Comparison of ENCODE assay signal across 8 cellular contexts in genomic region chr1:15919316-15919715, GRCh38. TPM values are rescaled to one million over a fixed set of nuclear protein-coding genes. Genes with fewer than 3 reads are reported as not detected.
DNase-seq lines count a peak whose midpoint lies in the region; ATAC-seq and TF ChIP-seq lines count a peak whose summit lies in the region.

No MANE protein-coding gene starts in this region.

- intact Hi-C loops in activated CD8-positive, alpha-beta T cell treated with anti-CD3 and anti-CD28 coated beads for 36 hours (cut with micrococcal nuclease): loop anchor here (5.0 kb wide), 2 partner anchors 48 to 82 kb away; no protein-coding TSS in a partner anchor
- intact Hi-C loops in sciatic nerve (cut with DNase I) (no loop called here), tibial artery (cut with DNase I; ENCODE audit: low total_unique reads) (no loop called here), posterior cingulate gyrus (cut with DNase I) (no loop called here)

- H3K4me1 Mint-ChIP-seq in activated CD8-positive, alpha-beta T cell treated with anti-CD3 and anti-CD28 coated beads for 36 hours (ENCODE audit: low read depth): peaks cover 58% of the 10 kb centered on the region

- no peaks in the 10 kb centered on the region for H3K9me3 Mint-ChIP-seq in activated CD8-positive, alpha-beta T cell treated with anti-CD3 and anti-CD28 coated beads for 36 hours

- peak overlapping the region; percentile 36 for H3K4me3 Mint-ChIP-seq in activated CD8-positive, alpha-beta T cell treated with anti-CD3 and anti-CD28 coated beads for 36 hours

- peaks cover 0 to 36% (median 0%) of the 10 kb centered on the region in 4 donors for H3K4me1 ChIP-seq in tibial artery

- in situ Hi-C loops in GM13976 (cut with MboI; ENCODE audit: low sequenced_read_pairs, unreplicated experiment): no loop called here

- TF ChIP-seq CTCF in GM13976 (IDR thresholded peaks at IDR 0.05; ENCODE audit: borderline replicate concordance, control extremely low read depth, extremely low read depth, insufficient read depth, missing control alignments) (no peak), kidney epithelial cell (IDR thresholded peaks at IDR 0.05; ENCODE audit: insufficient read depth, low read length, poor library complexity, severe bottlenecking) (no peak), tibial artery (IDR thresholded peaks at IDR 0.05) (no peak)
- no peak for TF ChIP-seq CTCF in activated CD8-positive, alpha-beta T cell treated with anti-CD3 and anti-CD28 coated beads for 36 hours (IDR thresholded peaks at IDR 0.05)

- no peak overlapping the region for H3K27ac ChIP-seq in tibial artery

- peak overlapping the region; percentile 69 for H3K27ac Mint-ChIP-seq in activated CD8-positive, alpha-beta T cell treated with anti-CD3 and anti-CD28 coated beads for 36 hours

- ATAC-seq in HG02981 (IDR thresholded peaks at IDR 0.05; ENCODE audit: unreplicated experiment) (peak; percentile 79), sciatic nerve (no peak)
- peak; percentile 88 for ATAC-seq in activated CD8-positive, alpha-beta T cell treated with anti-CD3 and anti-CD28 coated beads for 36 hours

- H3K4me3 ChIP-seq in kidney epithelial cell (ENCODE audit: low read depth, low read length) (no peak overlapping the region), tibial artery (no peak overlapping the region)

- POLR2A ChIA-PET in activated CD8-positive, alpha-beta T cell treated with anti-CD3 and anti-CD28 coated beads for 36 hours (lab: Charles Lee): interaction anchor here (0.6 to 1.5 kb wide), 5 partner anchors 12 to 72 kb away, joined by 3 to 5 read pairs (median 3); partner anchors contain the start of genes SPEN and ZBTB17

- no peaks in the 10 kb centered on the region for H3K9me3 ChIP-seq in tibial artery

- H3K36me3 Mint-ChIP-seq in activated CD8-positive, alpha-beta T cell treated with anti-CD3 and anti-CD28 coated beads for 36 hours (ENCODE audit: low read depth): peaks cover 63% of the 10 kb centered on the region

- H3K27me3 ChIP-seq in kidney epithelial cell (ENCODE audit: control insufficient read depth, insufficient read depth, low read length): no peaks in the 10 kb centered on the region
- no peaks in the 10 kb centered on the region for H3K27me3 ChIP-seq in tibial artery

- CTCF ChIA-PET in activated CD8-positive, alpha-beta T cell treated with anti-CD3 and anti-CD28 coated beads for 36 hours (lab: Charles Lee): interaction anchor here (1.2 kb wide), 1 partner anchor 104 kb away, joined by 3 read pairs; no protein-coding TSS in a partner anchor

- H3K27me3 Mint-ChIP-seq in activated CD8-positive, alpha-beta T cell treated with anti-CD3 and anti-CD28 coated beads for 36 hours: no peaks in the 10 kb centered on the region

- no peaks in the 10 kb centered on the region for H3K36me3 ChIP-seq in kidney epithelial cell (ENCODE audit: control insufficient read depth, insufficient read depth, low read length)
- peaks cover 67 to 88% (median 87%) of the 10 kb centered on the region in 3 donors for H3K36me3 ChIP-seq in tibial artery

- DNase-seq in GM13976 (ENCODE audit: low spot score): peak; percentile 71
- DNase-seq in activated CD8-positive, alpha-beta T cell treated with anti-CD3 and anti-CD28 coated beads for 36 hours: peak; percentile 94
- peak; percentile 68 for DNase-seq in kidney epithelial cell (ENCODE audit: low read depth)
- no peak for DNase-seq in sciatic nerve (ENCODE audit: low spot score)
- DNase-seq in NCI-H128 (lab: John Stamatoyannopoulos, UW; ENCODE audit: unreplicated experiment): no peak
- no peak for DNase-seq in tibial artery
- DNase-seq in posterior cingulate gyrus: no peak

RNA-seq across cellular contexts. Expression of gene ZBTB17, which starts 56.6 kb away (rescaled TPM):
- total RNA-seq in activated CD8-positive, alpha-beta T cell treated with anti-CD3 and anti-CD28 coated beads for 36 hours: 10 to 100 TPM; 44.1 to 45.7 TPM
- total RNA-seq in kidney epithelial cell (24.1 and 33.8 TPM in 2 replicates), sciatic nerve (37.7 TPM)

Comparison
In these comparisons a context has a peak if more than half of its experiments do, and no peak if none do; other contexts are left out.
1. DNase-seq: peak in GM13976 (single experiment), activated CD8-positive, alpha-beta T cell treated with anti-CD3 and anti-CD28 coated beads for 36 hours (single experiment) and kidney epithelial cell (single experiment); none in sciatic nerve (single experiment), NCI-H128 (single experiment), tibial artery (0 of 2) and posterior cingulate gyrus (0 of 10).